In genomic region chr2:187769437-187769836, GRCh38 we compare ENCODE assay signal across 18 cellular contexts.
A peak's percentile ranks its signal among the peaks of the same experiment; 100 is the strongest.
DNase-seq lines count a peak whose midpoint lies in the region; ATAC-seq and TF ChIP-seq lines count a peak whose summit lies in the region.
"Had no signal": no experiment of that assay in that cellular context is flagged by ENCODE, and none has a peak within 500 bp of the region (broad histone marks: within the 10 kb centered on the region; RNA-seq: fewer than 3 reads in every experiment).

No MANE protein-coding gene starts in this region.

- ATAC-seq in SK-N-SH treated with all-trans-retinoic acid at 6 μM for 48 hours (peak; percentile 53), HG02852 (IDR thresholded peaks at IDR 0.05; ENCODE audit: unreplicated experiment) (no peak), HG02938 (IDR thresholded peaks at IDR 0.05; ENCODE audit: unreplicated experiment) (no peak)
- ATAC-seq: HCT116, HepG2 had no signal

- H3K4me3 ChIP-seq in fibroblast of villous mesenchyme (ENCODE audit: low read depth, low read length), result no peak overlapping the region
- H3K4me3 ChIP-seq: BLaER1 had no signal

- no peak for TF ChIP-seq CTCF in fibroblast of villous mesenchyme (IDR thresholded peaks at IDR 0.05; ENCODE audit: insufficient read depth, low read depth, low read length)

- DNase-seq in DMS 273 (lab: John Stamatoyannopoulos, UW; ENCODE audit: unreplicated experiment), result peak; percentile 59
- peak; percentile 11 for DNase-seq in LHCN-M2 (ENCODE audit: low read depth)
- peak; percentile 52 for DNase-seq in fibroblast of villous mesenchyme (ENCODE audit: low read depth)
- no peak for DNase-seq in LoVo (ENCODE audit: low spot score)
- DNase-seq: 8988T; CD4-positive, alpha-beta memory T cell; DMS53; DND-41; GDM1; GOT3; H7; HFFc6 had no signal

TF ChIP-seq in SK-N-SH treated with all-trans-retinoic acid at 6 μM for 48 hours, 23 proteins besides CTCF, POLR2A, EP300 and RAD21:
- TF ChIP-seq ZC3H10 (CRISPR knock-in tag; IDR thresholded peaks at IDR 0.05) (no peak), ISL1 (CRISPR knock-in tag; IDR thresholded peaks at IDR 0.05) (peak; percentile 50)
